Comparison of ENCODE assay signal across 1 cellular context in the genomic region with DNA sequence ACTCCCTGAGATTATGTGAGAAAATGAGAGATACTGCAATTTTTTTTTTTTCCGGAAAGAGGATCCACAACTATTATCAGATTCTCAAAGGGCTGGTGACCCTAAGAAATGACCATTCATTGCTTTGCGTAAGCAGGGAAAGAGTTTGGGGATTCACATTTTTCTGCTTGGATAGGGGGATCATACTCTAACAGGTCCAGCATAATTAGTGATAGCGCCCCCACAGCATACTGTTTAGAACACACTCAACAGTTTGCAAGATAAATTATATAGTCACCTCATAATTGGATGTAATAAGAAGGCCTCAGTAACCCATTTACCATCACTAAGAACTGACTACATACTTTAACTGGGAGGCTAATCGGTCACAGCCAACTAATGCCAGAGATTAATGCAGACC.
TF ChIP-seq lines count a peak whose summit lies in the region.

No MANE protein-coding gene starts in this region.

TF ChIP-seq in GM12878, 131 proteins besides CTCF, POLR2A, EP300 and RAD21:
- no peak for TF ChIP-seq RUNX3 (IDR thresholded peaks at IDR 0.05; ENCODE audit: low read length)
- no peak for TF ChIP-seq ZNF622 (IDR thresholded peaks at IDR 0.05)
- no peak for TF ChIP-seq WRNIP1 (IDR thresholded peaks at IDR 0.05; ENCODE audit: borderline replicate concordance, low read depth, low read length)
- no peak for TF ChIP-seq JUNB (IDR thresholded peaks at IDR 0.05)
